ENCODE assay signal across 16 cellular contexts in genomic region chr4:184427687-184428086, GRCh38. TPM values are rescaled to one million over a fixed set of nuclear protein-coding genes. Genes with fewer than 3 reads are reported as not detected.
DNase-seq lines count a peak whose midpoint lies in the region; ATAC-seq and TF ChIP-seq lines count a peak whose summit lies in the region.
"Had no signal": no experiment of that assay in that cellular context is flagged by ENCODE, and none has a peak within 500 bp of the region (broad histone marks: within the 10 kb centered on the region; RNA-seq: fewer than 3 reads in every experiment).

No MANE protein-coding gene starts in this region.

- DNase-seq in heart right ventricle = no peak
- DNase-seq in right atrium auricular region (ENCODE audit: low spot score) = no peak
- no peak for DNase-seq in body of pancreas
- no peak for DNase-seq in naive thymus-derived CD4-positive, alpha-beta T cell
- DNase-seq in MCF 10A (ENCODE audit: unreplicated experiment) = no peak
- no peak for DNase-seq in LoVo (ENCODE audit: low spot score)
- DNase-seq: EL, hippocampal formation, left lung, NCI-H1436 treated with DMSO at 0.1 percent for 48 hours, NCI-H69, ovary had no signal

- intact Hi-C loops in heart right ventricle (cut with DNase I) = loop anchor here in 1 of 10 donors (5.0 kb wide), 1 partner anchor 40 kb away; no protein-coding TSS in a partner anchor
- intact Hi-C loops in body of pancreas (cut with DNase I) = no loop called here
- intact Hi-C loops in naive thymus-derived CD4-positive, alpha-beta T cell (cut with micrococcal nuclease) = no loop called here
- intact Hi-C loops in MCF 10A (cut with micrococcal nuclease) = no loop called here

- no peak for TF ChIP-seq CTCF in heart right ventricle (IDR thresholded peaks at IDR 0.05)
- TF ChIP-seq CTCF in right atrium auricular region (IDR thresholded peaks at IDR 0.05) = no peak
- no peak for TF ChIP-seq CTCF in body of pancreas (IDR thresholded peaks at IDR 0.05)
- TF ChIP-seq CTCF in MCF 10A (IDR thresholded peaks at IDR 0.05; ENCODE audit: unreplicated experiment) = no peak

- ATAC-seq in heart right ventricle (peak in 5 of 8 donors; percentile 13 to 60 (median 47)), body of pancreas (peak; percentile 47), HG02588 (IDR thresholded peaks at IDR 0.05; ENCODE audit: unreplicated experiment) (no peak), GM21619 (IDR thresholded peaks at IDR 0.05; ENCODE audit: unreplicated experiment) (no peak)
- no peak for ATAC-seq in naive thymus-derived CD4-positive, alpha-beta T cell
- ATAC-seq: K562, left lung had no signal

- H3K36me3 Mint-ChIP-seq in naive thymus-derived CD4-positive, alpha-beta T cell = peaks cover 22 to 71% (median 49%) of the 10 kb centered on the region in 5 donors
- peaks cover 26% of the 10 kb centered on the region for H3K36me3 Mint-ChIP-seq in MCF 10A (ENCODE audit: insufficient read depth, unreplicated experiment)

- peaks cover 0 to under 1% (median 0%) of the 10 kb centered on the region in 11 donors for H3K9me3 Mint-ChIP-seq in naive thymus-derived CD4-positive, alpha-beta T cell
- peaks cover 2% of the 10 kb centered on the region for H3K9me3 Mint-ChIP-seq in MCF 10A (ENCODE audit: unreplicated experiment)

- peaks cover 0 to 76% (median 5%) of the 10 kb centered on the region in 9 donors for H3K36me3 ChIP-seq in heart right ventricle
- H3K36me3 ChIP-seq in right atrium auricular region = peaks cover 46% of the 10 kb centered on the region
- H3K36me3 ChIP-seq in body of pancreas (replicated peaks in 1 of 2; ENCODE audit: insufficient read depth in 1 of 2, low read depth in 2 of 2) = peaks cover 0 to 2% of the 10 kb centered on the region in 2 donors
- peaks cover 0 to 60% (median 10%) of the 10 kb centered on the region in 3 experiments for H3K36me3 ChIP-seq in naive thymus-derived CD4-positive, alpha-beta T cell (ENCODE audit: control insufficient read depth in 2 of 3, insufficient read depth in 3 of 3, low read length in 3 of 3)
- H3K36me3 ChIP-seq: ovary had no signal

- H3K27me3 ChIP-seq in heart right ventricle (no peaks in the 10 kb centered on the region), right atrium auricular region (no peaks in the 10 kb centered on the region), body of pancreas (no peaks in the 10 kb centered on the region)
- no peaks in the 10 kb centered on the region for H3K27me3 ChIP-seq in naive thymus-derived CD4-positive, alpha-beta T cell (ENCODE audit: control insufficient read depth in 2 of 2, insufficient read depth in 2 of 2, low read length in 2 of 2)
- H3K27me3 ChIP-seq: BLaER1, left lung, ovary had no signal

- POLR2A ChIA-PET in naive thymus-derived CD4-positive, alpha-beta T cell (lab: Charles Lee) = interaction anchor here (0.6 to 1.1 kb wide), 3 partner anchors 11 to 107 kb away, joined by 3 read pairs; no protein-coding TSS in a partner anchor
- POLR2A ChIA-PET in MCF 10A (lab: Yijun Ruan, JAX) = interaction anchor here (1.5 kb wide), 1 partner anchor 10 kb away, joined by 5 read pairs; no protein-coding TSS in a partner anchor

- H3K27me3 Mint-ChIP-seq in naive thymus-derived CD4-positive, alpha-beta T cell = no peaks in the 10 kb centered on the region
- no peaks in the 10 kb centered on the region for H3K27me3 Mint-ChIP-seq in MCF 10A (ENCODE audit: insufficient read depth, unreplicated experiment)

- H3K4me3 ChIP-seq in heart right ventricle = no peak overlapping the region
- H3K4me3 ChIP-seq in right atrium auricular region = no peak overlapping the region
- H3K4me3 ChIP-seq in body of pancreas = no peak overlapping the region
- no peak overlapping the region for H3K4me3 ChIP-seq in naive thymus-derived CD4-positive, alpha-beta T cell (ENCODE audit: low read length)
- H3K4me3 ChIP-seq: BLaER1, K562, left lung, ovary had no signal

- CTCF ChIA-PET in naive thymus-derived CD4-positive, alpha-beta T cell (lab: Charles Lee) = interaction anchor here (0.7 kb wide), 1 partner anchor 144 kb away, joined by 4 read pairs; no protein-coding TSS in a partner anchor
- CTCF ChIA-PET in MCF 10A (lab: Yijun Ruan, JAX) = interaction anchor here (0.6 to 1.2 kb wide), 4 partner anchors 10 to 143 kb away, joined by 3 to 4 read pairs (median 3); no protein-coding TSS in a partner anchor

- 36 to 50% methylated on average over 1 of the region's 1 CpG for WGBS in heart right ventricle, 2 donors
- WGBS in body of pancreas, 2 donors = 37 to 41% methylated on average over 1 of the region's 1 CpG

- peaks cover 43 to 87% (median 81%) of the 10 kb centered on the region in 7 donors for H3K4me1 Mint-ChIP-seq in naive thymus-derived CD4-positive, alpha-beta T cell
- H3K4me1 Mint-ChIP-seq in MCF 10A (ENCODE audit: insufficient read depth, unreplicated experiment) = no peaks in the 10 kb centered on the region

- H3K4me1 ChIP-seq in heart right ventricle (peaks cover 6 to 84% (median 79%) of the 10 kb centered on the region in 9 donors), right atrium auricular region (peaks cover 0 to 66% of the 10 kb centered on the region in 2 donors), body of pancreas (peaks cover 18% of the 10 kb centered on the region)
- H3K4me1 ChIP-seq in naive thymus-derived CD4-positive, alpha-beta T cell (ENCODE audit: control insufficient read depth in 2 of 2, insufficient read depth in 2 of 2, low read length in 2 of 2) = peaks cover 0 to 10% of the 10 kb centered on the region in 2 donors
- H3K4me1 ChIP-seq: BLaER1 had no signal

- BruUV-seq in MCF 10A (replicated peaks; lab: Mats Ljungman, UMichigan) = no TSS peak

- H3K27ac ChIP-seq in heart right ventricle (peak overlapping the region in 7 of 10 donors; percentile 1 to 63 (median 53)), right atrium auricular region (peak overlapping the region in 1 of 2 donors; percentile 33), body of pancreas (peak overlapping the region in 1 of 4 donors; percentile 28)
- H3K27ac ChIP-seq in naive thymus-derived CD4-positive, alpha-beta T cell (ENCODE audit: low read depth, low read length) = peak overlapping the region; percentile 8
- H3K27ac ChIP-seq: BLaER1, left lung, ovary had no signal

- H3K4me3 Mint-ChIP-seq in naive thymus-derived CD4-positive, alpha-beta T cell = no peak overlapping the region
- no peak overlapping the region for H3K4me3 Mint-ChIP-seq in MCF 10A (ENCODE audit: unreplicated experiment)

- H3K27ac Mint-ChIP-seq in naive thymus-derived CD4-positive, alpha-beta T cell = peak overlapping the region; percentile 45 to 83 (median 68)
- H3K27ac Mint-ChIP-seq in MCF 10A (ENCODE audit: low read depth, unreplicated experiment) = no peak overlapping the region

- peaks cover 0 to 3% (median 0%) of the 10 kb centered on the region in 11 donors for H3K9me3 ChIP-seq in heart right ventricle
- H3K9me3 ChIP-seq in right atrium auricular region = no peaks in the 10 kb centered on the region
- H3K9me3 ChIP-seq in body of pancreas = no peaks in the 10 kb centered on the region
- no peaks in the 10 kb centered on the region for H3K9me3 ChIP-seq in naive thymus-derived CD4-positive, alpha-beta T cell (ENCODE audit: control insufficient read depth in 2 of 3, low read length in 3 of 3)
- H3K9me3 ChIP-seq: left lung, ovary had no signal

- no peak for TF ChIP-seq POLR2A in body of pancreas (IDR thresholded peaks at IDR 0.05)

RNA-seq across cellular contexts. Expression of gene IRF2, which starts 46.7 kb away (rescaled TPM):
- total RNA-seq in heart right ventricle (10 to 100 TPM; 18.3 to 41.4 (median 29.0) TPM), right atrium auricular region (10 to 100 TPM; 17.7 to 24.5 TPM), body of pancreas (10 to 100 TPM; 12.5 to 14.5 TPM), MCF 10A (2022) (20.8 and 29.0 TPM in 2 replicates)
- polyA plus RNA-seq in heart right ventricle = 10 to 100 TPM in 1 of 2 donors, 1 to 10 TPM in 1; 9.3 to 13.0 TPM
- total RNA-seq in naive thymus-derived CD4-positive, alpha-beta T cell = 10 to 100 TPM; 31.2 to 86.3 (median 75.0) TPM
- 10 to 100 TPM; 83.5 to 87.0 TPM for polyA plus RNA-seq in naive thymus-derived CD4-positive, alpha-beta T cell

Comparison
In these comparisons a context has a peak if more than half of its experiments do, and no peak if none do; other contexts are left out.
1. ATAC-seq: peak in heart right ventricle (5 of 8) and body of pancreas (single experiment); none in naive thymus-derived CD4-positive, alpha-beta T cell (single experiment), HG02588 (single experiment) and GM21619 (single experiment).